Comparison of ENCODE assay signal across 10 cellular contexts in the genomic region with DNA sequence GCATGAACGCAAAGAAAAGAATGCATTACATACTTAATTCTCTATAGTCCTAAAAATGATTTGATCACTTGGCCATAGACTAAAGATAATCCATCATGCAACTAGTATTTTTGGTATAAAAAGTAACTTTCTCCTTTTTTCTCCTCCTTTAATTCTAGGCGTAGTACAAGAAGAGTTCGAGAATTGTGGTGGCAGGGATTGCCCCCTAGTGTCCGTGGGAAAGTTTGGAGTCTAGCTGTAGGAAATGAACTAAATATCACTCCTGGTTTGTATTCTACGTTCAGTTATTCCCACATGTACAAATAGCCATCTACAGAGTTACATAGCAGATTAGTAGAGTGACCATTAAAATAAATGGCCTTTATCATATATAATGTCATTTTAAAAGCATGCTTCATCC. TPM values are rescaled to one million over a fixed set of nuclear protein-coding genes. Genes with fewer than 3 reads are reported as not detected.
DNase-seq lines count a peak whose midpoint lies in the region; ATAC-seq, FAIRE-seq and TF ChIP-seq lines count a peak whose summit lies in the region.
"Had no signal": no experiment of that assay in that cellular context is flagged by ENCODE, and none has a peak within 500 bp of the region (broad histone marks: within the 10 kb centered on the region; RNA-seq: fewer than 3 reads in every experiment).

No MANE protein-coding gene starts in this region.

- intact Hi-C loops in IMR-90 (cut with micrococcal nuclease), result no loop called here

- no peak overlapping the region for H2BK20ac ChIP-seq in IMR-90 (ENCODE audit: low read depth, low read length)

- H3K36me3 ChIP-seq in DND-41 (ENCODE audit: insufficient read depth, low read length), result no peaks in the 10 kb centered on the region
- no peaks in the 10 kb centered on the region for H3K36me3 ChIP-seq in IMR-90 (ENCODE audit: control insufficient read depth, insufficient read depth, low read length)
- H3K36me3 ChIP-seq in bronchial epithelial cell (ENCODE audit: control insufficient read depth, insufficient read depth, low read length), result no peaks in the 10 kb centered on the region
- H3K36me3 ChIP-seq in mesendoderm (ENCODE audit: control insufficient read depth, insufficient read depth, low read length), result no peaks in the 10 kb centered on the region
- H3K36me3 ChIP-seq: prostate gland had no signal

- H3K18ac ChIP-seq in IMR-90 (ENCODE audit: low read depth, low read length) (no peak overlapping the region), mesendoderm (ENCODE audit: low read length) (no peak overlapping the region)

- no peaks in the 10 kb centered on the region for H3K9me3 ChIP-seq in DND-41 (ENCODE audit: insufficient read depth, low read length, severe bottlenecking)
- H3K9me3 ChIP-seq in IMR-90 (ENCODE audit: control insufficient read depth, insufficient read depth, low read length), result no peaks in the 10 kb centered on the region
- H3K9me3 ChIP-seq: prostate gland had no signal

- H3K23ac ChIP-seq in IMR-90 (ENCODE audit: low read depth, low read length) (no peak overlapping the region), mesendoderm (ENCODE audit: low read length) (no peak overlapping the region)

- H3K9me1 ChIP-seq in IMR-90 (ENCODE audit: insufficient read depth, low read length), result no peaks in the 10 kb centered on the region

- H3K4me1 ChIP-seq in DND-41 (ENCODE audit: insufficient read depth, low read length) (no peaks in the 10 kb centered on the region), IMR-90 (ENCODE audit: control insufficient read depth, insufficient read depth, low read length) (peaks cover 4% of the 10 kb centered on the region; the same call in 1 of the 2 replicates), mesendoderm (ENCODE audit: control insufficient read depth, low read depth, low read length) (no peaks in the 10 kb centered on the region)
- H3K4me1 ChIP-seq: prostate gland had no signal

- dilution Hi-C loops in IMR-90 (cut with HindIII; ENCODE audit: low sequenced_read_pairs, unreplicated experiment), result no loop called here

- BruUV-seq in IMR-90 (replicated peaks; lab: Mats Ljungman, UMichigan), result no TSS peak

- no peak for FAIRE-seq in bronchial epithelial cell (lab: Jason Lieb, UNC)

- H4K8ac ChIP-seq in IMR-90 (ENCODE audit: low read depth in 2 of 2, low read length in 2 of 2) (no peak overlapping the region), mesendoderm (ENCODE audit: low read depth, low read length) (no peak overlapping the region)

- H3K14ac ChIP-seq in IMR-90 (replicated peaks; ENCODE audit: low read depth, low read length), result no peak overlapping the region

- H3K79me2 ChIP-seq in DND-41 (ENCODE audit: insufficient read depth, low read length) (no peaks in the 10 kb centered on the region), mesendoderm (ENCODE audit: control insufficient read depth, insufficient read depth, low read length) (no peaks in the 10 kb centered on the region)

- no peak overlapping the region for H3K27ac ChIP-seq in DND-41 (ENCODE audit: low read length)
- H3K27ac ChIP-seq in IMR-90 (ENCODE audit: insufficient read depth, low read length), result no peak overlapping the region
- no peak overlapping the region for H3K27ac ChIP-seq in mesendoderm (ENCODE audit: low read depth, low read length)
- H3K27ac ChIP-seq: prostate gland had no signal

- H2BK5ac ChIP-seq in IMR-90 (ENCODE audit: low read depth, low read length, poor library complexity, severe bottlenecking), result no peak overlapping the region
- no peak overlapping the region for H2BK5ac ChIP-seq in mesendoderm (ENCODE audit: low read length)

- H3K4me3 ChIP-seq in DND-41 (ENCODE audit: low read depth in 1 of 2, low read length in 2 of 2) (no peak overlapping the region), IMR-90 (ENCODE audit: insufficient read depth, low read depth, low read length) (no peak overlapping the region), bronchial epithelial cell (ENCODE audit: low read depth, low read length) (no peak overlapping the region), mesendoderm (ENCODE audit: low read length) (no peak overlapping the region)
- H3K4me3 ChIP-seq: prostate gland had no signal

- no peak overlapping the region for H2BK120ac ChIP-seq in IMR-90 (ENCODE audit: low read depth, low read length)
- H2BK120ac ChIP-seq in mesendoderm (ENCODE audit: low read depth, low read length), result no peak overlapping the region

- H3K9ac ChIP-seq in DND-41 (ENCODE audit: low read depth, low read length), result no peak overlapping the region
- no peak overlapping the region for H3K9ac ChIP-seq in IMR-90 (ENCODE audit: low read depth, low read length)
- no peak overlapping the region for H3K9ac ChIP-seq in mesendoderm (ENCODE audit: low read length)

- no peak overlapping the region for H2AK9ac ChIP-seq in IMR-90 (replicated peaks; ENCODE audit: low read depth, low read length, poor library complexity)

- H3K79me1 ChIP-seq in IMR-90 (ENCODE audit: low read depth in 1 of 2, low read length in 2 of 2) (peaks cover 0 to 6% of the 10 kb centered on the region in 2 experiments; a peak in 2 of 4 replicates), mesendoderm (ENCODE audit: low read length) (no peaks in the 10 kb centered on the region)

- no peak overlapping the region for H4K91ac ChIP-seq in IMR-90 (ENCODE audit: insufficient read depth, low read depth, low read length)

- no peak overlapping the region for H2AK5ac ChIP-seq in IMR-90 (ENCODE audit: low read depth, low read length)
- H2AK5ac ChIP-seq in mesendoderm (ENCODE audit: low read length), result no peak overlapping the region

- CTCF ChIA-PET in IMR-90 (lab: Yijun Ruan, JAX), result interaction anchor here (0.7 kb wide), 1 partner anchor 17 kb away, joined by 4 read pairs; no protein-coding TSS in a partner anchor

- POLR2A ChIA-PET in IMR-90 (lab: Charles Lee; ENCODE audit: unreplicated experiment), result no interaction called here

- WGBS in IMR-90 (ENCODE audit: extremely low coverage in 2 of 2, insufficient read length in 1 of 2), 2 experiments, result no CpG with 5 or more reads among the region's 5 CpGs
- no CpG with 5 or more reads among the region's 5 CpGs for WGBS in mesendoderm (ENCODE audit: extremely low coverage, insufficient coverage, low lambda C conversion rate)

- in situ Hi-C loops in IMR-90 (cut with MboI; ENCODE audit: low sequenced_read_pairs), result no loop called here

- ATAC-seq in DND-41 (ENCODE audit: insufficient read depth, low read depth) (no peak), IMR-90 (ENCODE audit: low read depth) (no peak), HG03457 (IDR thresholded peaks at IDR 0.05; ENCODE audit: unreplicated experiment) (no peak), HG02884 (IDR thresholded peaks at IDR 0.05; ENCODE audit: unreplicated experiment) (no peak)

- no peak for TF ChIP-seq RAD21 in IMR-90 (IDR thresholded peaks at IDR 0.05; ENCODE audit: low read length)

- H4K5ac ChIP-seq in IMR-90 (ENCODE audit: low read depth, low read length), result no peak overlapping the region
- no peak overlapping the region for H4K5ac ChIP-seq in mesendoderm (ENCODE audit: low read length)

- H4K20me1 ChIP-seq in DND-41 (ENCODE audit: insufficient read depth, low read length) (no peaks in the 10 kb centered on the region), IMR-90 (ENCODE audit: insufficient read depth, low read length) (no peaks in the 10 kb centered on the region)

- no peak overlapping the region for H3K4me2 ChIP-seq in DND-41 (ENCODE audit: insufficient read depth, low read length)
- H3K4me2 ChIP-seq in IMR-90 (ENCODE audit: low read depth, low read length), result no peak overlapping the region
- H3K4me2 ChIP-seq in mesendoderm (ENCODE audit: low read length), result no peak overlapping the region

- DNase-seq in DND-41, result no peak
- no peak for DNase-seq in IMR-90
- DNase-seq in bronchial epithelial cell (ENCODE audit: low read depth), result no peak
- DNase-seq in mesendoderm, result peak; percentile 19
- no peak for DNase-seq in OCI-M2 (lab: John Stamatoyannopoulos, UW; ENCODE audit: unreplicated experiment)
- DNase-seq in amygdala (lab: John Stamatoyannopoulos, UW), result no peak
- DNase-seq: NCI-H1436 had no signal

- H2AFZ ChIP-seq in DND-41 (ENCODE audit: low read depth, low read length) (no peak overlapping the region), IMR-90 (replicated peaks; ENCODE audit: low read length, poor library complexity) (no peak overlapping the region)

- TF ChIP-seq POLR2A in IMR-90 (IDR thresholded peaks at IDR 0.05; ENCODE audit: low read depth, low read length), result no peak

- TF ChIP-seq CTCF in DND-41 (IDR thresholded peaks at IDR 0.05; ENCODE audit: borderline replicate concordance, extremely low read depth, low read length, poor library complexity, severe bottlenecking) (peak; percentile 50), IMR-90 (conservative IDR thresholded peaks at IDR 0.05; ENCODE audit: low read depth, low read length) (peak; percentile 29; the same call in 1 of the 2 replicates), bronchial epithelial cell (IDR thresholded peaks at IDR 0.05; ENCODE audit: insufficient read depth, low read length, severe bottlenecking) (peak; percentile 2)

- H3K27me3 ChIP-seq in DND-41 (ENCODE audit: insufficient read depth, low read length, poor library complexity) (no peaks in the 10 kb centered on the region), IMR-90 (ENCODE audit: control insufficient read depth, insufficient read depth, low read length) (no peaks in the 10 kb centered on the region), bronchial epithelial cell (ENCODE audit: control insufficient read depth, insufficient read depth, low read length) (no peaks in the 10 kb centered on the region), mesendoderm (ENCODE audit: insufficient read depth, low read length, poor library complexity) (no peaks in the 10 kb centered on the region)

- H2BK15ac ChIP-seq in IMR-90 (ENCODE audit: low read depth, low read length) (no peak overlapping the region), mesendoderm (replicated peaks; ENCODE audit: low read depth) (no peak overlapping the region)

- H3K56ac ChIP-seq in IMR-90 (ENCODE audit: extremely low read depth, insufficient read depth, low read length) (no peak overlapping the region), mesendoderm (ENCODE audit: low read length) (no peak overlapping the region)

- H3K4ac ChIP-seq in IMR-90 (ENCODE audit: low read depth, low read length), result no peak overlapping the region
- H3K4ac ChIP-seq in mesendoderm (ENCODE audit: low read depth, low read length), result no peak overlapping the region

TF ChIP-seq in IMR-90, 13 proteins besides CTCF, POLR2A, EP300 and RAD21 (continues in another document):
- no peak for TF ChIP-seq FOS (IDR thresholded peaks at IDR 0.05; ENCODE audit: low read depth, low read length)

RNA-seq across cellular contexts. Expression of gene HELLS, which starts 45.5 kb away (rescaled TPM):
- total RNA-seq in IMR-90 (2012; rRNA removed) (29.8 and 65.8 TPM in 2 replicates), bronchial epithelial cell (2.8 and 5.3 TPM in 2 replicates)
- 13.5 and 15.9 TPM in 2 replicates for polyA plus RNA-seq in IMR-90 (2012; rRNA removed)
- 4.2 and 13.4 TPM in 2 replicates for polyA plus RNA-seq in IMR-90 (2012; cell fraction: cytosol; rRNA removed)
- 9.8 and 21.6 TPM in 2 replicates for polyA plus RNA-seq in IMR-90 (2012; cell fraction: nucleus; rRNA removed; ENCODE audit: low replicate concordance)
- 78.8 TPM for polyA plus RNA-seq in mesendoderm (2013, experiment 1 of 2)
- polyA plus RNA-seq in mesendoderm (2013, experiment 2 of 2), result 73.0 TPM
